Comparison of ENCODE assay signal across 8 cellular contexts in the genomic region with DNA sequence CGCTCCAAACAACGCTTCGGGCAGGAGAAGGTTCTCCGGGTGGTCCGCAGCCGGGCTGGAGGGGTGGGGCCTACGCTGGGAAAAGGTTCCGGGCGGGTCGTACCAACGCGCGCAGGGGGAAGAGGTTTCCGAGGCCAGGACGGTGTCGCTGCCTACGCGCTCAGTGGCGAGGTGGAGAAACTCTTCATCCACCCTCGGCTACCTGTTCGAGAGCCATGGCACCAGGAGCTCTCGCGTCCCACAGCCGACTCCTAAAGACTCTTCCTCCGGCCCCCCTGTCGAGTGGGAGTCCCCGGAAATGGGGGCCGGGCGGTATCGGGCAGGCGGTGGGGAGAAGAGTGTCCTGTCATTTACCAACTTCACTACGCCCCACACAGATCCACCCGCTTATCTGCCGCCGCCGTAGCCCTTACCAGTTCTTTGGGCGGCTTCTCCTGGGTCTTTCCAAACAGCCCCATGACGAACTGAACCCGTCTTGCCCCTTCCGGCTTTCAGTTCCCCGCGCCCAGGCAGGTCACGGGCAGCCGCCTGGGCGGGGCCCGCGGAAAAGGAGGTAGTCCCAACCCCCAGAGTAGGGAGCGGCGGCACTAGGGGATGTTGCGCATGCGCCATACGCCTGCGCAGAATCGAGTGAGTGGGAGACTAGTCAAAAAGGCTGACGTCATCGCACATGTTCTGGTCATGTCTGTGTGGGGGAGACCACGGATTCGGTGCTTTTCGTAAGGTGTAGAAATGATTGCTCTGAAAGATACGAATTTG. TPM values are rescaled to one million over a fixed set of nuclear protein-coding genes. Genes with fewer than 3 reads are reported as not detected.
DNase-seq lines count a peak whose midpoint lies in the region; ATAC-seq, FAIRE-seq and TF ChIP-seq lines count a peak whose summit lies in the region.

A gene (minus strand): TSS at position 553 of the 759 bp plus-strand sequence. CDS start 95 bp downstream, at position 458.

- peaks cover 25 to 38% (median 30%) of the 10 kb centered on the region in 3 donors for H3K4me1 Mint-ChIP-seq in T-cell
- peaks cover 20% of the 10 kb centered on the region for H3K4me1 Mint-ChIP-seq in type B pancreatic cell (ENCODE audit: unreplicated experiment)

- TF ChIP-seq POLR2A in GM12891 (IDR thresholded peaks at IDR 0.05; ENCODE audit: low read depth, low read length), result peak; percentile 85

- peak within 1 kb of the TSS; percentile 100 for H3K27ac ChIP-seq in adipose tissue (ENCODE audit: low read depth, low read length)

- WGBS in adipose tissue, 3 donors, result 0 to 1% (median 0%) methylated on average over 60 of the region's 60 CpGs

- no peaks in the 10 kb centered on the region for H3K9me3 Mint-ChIP-seq in T-cell
- peaks cover 12% of the 10 kb centered on the region for H3K9me3 Mint-ChIP-seq in type B pancreatic cell

- CTCF ChIA-PET in T-cell (lab: Charles Lee), result no interaction called here

- peak within 1 kb of the TSS; percentile 93 to 96 (median 95) for H3K4me3 Mint-ChIP-seq in T-cell
- H3K4me3 Mint-ChIP-seq in type B pancreatic cell, result peak within 1 kb of the TSS; percentile 93

- intact Hi-C loops in cardiac septum (cut with DNase I), result loop anchor here (1.0 to 2.0 kb wide), 2 partner anchors 60 to 122 kb away; a partner anchor contains a TSS

- DNase-seq in GM12891 (ENCODE audit: insufficient read length, low spot score) (peak; percentile 85), NCI-H1436 treated with DMSO at 0.1 percent for 48 hours (lab: John Stamatoyannopoulos, UW) (peak; percentile 82), T-cell (peak; percentile 91 to 97 (median 95)), cardiac septum (ENCODE audit: low spot score) (peak; percentile 99), pons (ENCODE audit: low spot score) (peak; percentile 98), type B pancreatic cell (ENCODE audit: extremely low spot score, unreplicated experiment) (peak; percentile 96)

- peaks cover 7% of the 10 kb centered on the region for H3K36me3 Mint-ChIP-seq in T-cell
- H3K36me3 Mint-ChIP-seq in type B pancreatic cell, result peaks cover 24% of the 10 kb centered on the region

- POLR2A ChIA-PET in T-cell (lab: Charles Lee), result interaction anchor here in 1 of 2 donors (1.0 kb wide), 1 partner anchor 11 kb away, joined by 4 read pairs; no protein-coding TSS in a partner anchor

- H3K27me3 Mint-ChIP-seq in T-cell (no peaks in the 10 kb centered on the region), type B pancreatic cell (peaks cover 15% of the 10 kb centered on the region)

- no peak for TF ChIP-seq CTCF in type B pancreatic cell (conservative IDR thresholded peaks at IDR 0.05)

- H3K27ac Mint-ChIP-seq in T-cell (peak within 1 kb of the TSS; percentile 98 to 99), type B pancreatic cell (peak within 1 kb of the TSS; percentile 99)

- peak; percentile 92 for ATAC-seq in HG02840 (IDR thresholded peaks at IDR 0.05; ENCODE audit: low FRiP score, unreplicated experiment)
- peak; percentile 87 to 90 (median 88) for ATAC-seq in T-cell (replicated peaks in 1 of 4)

- peak; percentile 99 for FAIRE-seq in GM12891 (lab: Jason Lieb, UNC)

TF ChIP-seq in GM12891, 5 proteins besides CTCF, POLR2A, EP300 and RAD21:
- peak; percentile 72 for TF ChIP-seq TAF1 (IDR thresholded peaks at IDR 0.05; ENCODE audit: low read depth, low read length)
- peak; percentile 5; the same call in 1 of the 2 replicates for TF ChIP-seq POU2F2 (IDR thresholded peaks at IDR 0.05; ENCODE audit: low read depth, low read length)
- TF ChIP-seq POLR2AphosphoS5 (IDR thresholded peaks at IDR 0.05; ENCODE audit: low read depth, low read length), result peak; percentile 86
- TF ChIP-seq SPI1 (IDR thresholded peaks at IDR 0.05; ENCODE audit: low read depth, low read length), result peak; percentile 55
- peak; percentile 10 for TF ChIP-seq PAX5 (IDR thresholded peaks at IDR 0.05; ENCODE audit: insufficient read depth, low read length, severe bottlenecking)
TF ChIP-seq in GM12891: peak in this region for 5.

RNA-seq across cellular contexts. Expression of the gene that starts here (rescaled TPM):
- 28.5 TPM for polyA plus RNA-seq in GM12891 (2012; ENCODE audit: low read depth, missing spikeins)
- total RNA-seq in T-cell (10 to 100 TPM; 65.0 to 82.5 (median 68.5) TPM), cardiac septum (175 TPM), type B pancreatic cell (ENCODE audit: low replicate concordance) (76.4 and 114 TPM in 2 replicates)
- 100 to 1,000 TPM in 1 of 3 donors, 10 to 100 TPM in 2; 80.1 to 108 (median 98.6) TPM for polyA plus RNA-seq in adipose tissue

Comparison
In these comparisons a context has a peak if more than half of its experiments do, and no peak if none do; other contexts are left out.
1. Peak in every context shown above with its lines: DNase-seq, ATAC-seq and H3K27ac ChIP-seq.